Comparison of ENCODE assay signal across 9 cellular contexts in the genomic region with DNA sequence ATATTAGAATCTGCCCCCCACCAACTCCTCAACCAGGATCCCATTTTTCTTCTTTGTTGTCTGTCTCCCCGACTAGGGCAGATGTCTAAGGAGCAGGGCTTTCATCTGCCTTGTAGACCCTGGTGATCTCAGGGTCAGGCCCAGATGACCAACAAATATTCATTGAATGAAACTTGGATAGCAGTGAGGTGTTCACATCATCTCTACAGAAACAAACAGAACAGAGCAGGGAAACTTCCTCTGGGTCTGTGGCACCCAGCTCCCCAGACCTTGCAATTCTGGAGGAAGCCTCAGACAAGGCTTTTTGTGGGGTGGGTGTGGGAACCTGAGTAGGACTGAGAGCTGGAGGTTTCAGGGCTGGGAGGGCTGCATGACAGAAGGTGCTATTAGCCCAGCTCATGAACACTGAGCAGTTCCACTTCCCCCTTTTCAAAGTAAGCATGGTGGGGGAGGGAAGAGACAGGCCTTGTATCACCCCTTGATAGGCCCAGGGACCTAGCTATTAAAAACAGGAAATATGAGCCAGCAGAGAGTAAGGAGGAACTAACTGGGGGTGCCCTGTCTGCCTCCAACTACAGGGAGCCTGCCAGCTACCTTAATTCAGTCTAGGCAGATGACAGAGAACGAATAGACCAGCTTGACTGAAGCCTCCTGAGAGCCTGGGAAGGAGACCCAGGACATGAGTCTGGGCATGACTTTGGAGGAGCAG. TPM values are rescaled to one million over a fixed set of nuclear protein-coding genes. Genes with fewer than 3 reads are reported as not detected.
DNase-seq lines count a peak whose midpoint lies in the region; ATAC-seq and TF ChIP-seq lines count a peak whose summit lies in the region.
"Had no signal": no experiment of that assay in that cellular context is flagged by ENCODE, and none has a peak within 500 bp of the region (broad histone marks: within the 10 kb centered on the region; RNA-seq: fewer than 3 reads in every experiment).

No MANE protein-coding gene starts in this region.

- no peak overlapping the region for H3K27ac ChIP-seq in CD4-positive, alpha-beta T cell (ENCODE audit: low read depth, low read length)
- no peak overlapping the region for H3K27ac ChIP-seq in PC-3 (ENCODE audit: low read length)
- no peak overlapping the region for H3K27ac ChIP-seq in aorta (ENCODE audit: low read depth in 1 of 2, low read length in 2 of 2)

- H3K27ac Mint-ChIP-seq in CD4-positive, alpha-beta T cell, result peak overlapping the region; percentile 32

- H3K36me3 ChIP-seq in PC-3 (ENCODE audit: low read depth, low read length) (no peaks in the 10 kb centered on the region), aorta (ENCODE audit: control insufficient read depth in 1 of 2, insufficient read depth in 2 of 2, low read length in 1 of 2) (no peaks in the 10 kb centered on the region)

- 91 to 92% methylated on average over 2 of the region's 2 CpGs for WGBS in aorta, 2 donors

- no peak overlapping the region for H3K4me2 ChIP-seq in PC-3 (ENCODE audit: low read length)

- H3K4me1 ChIP-seq in PC-3 (ENCODE audit: insufficient read depth, low read length) (peaks cover 13% of the 10 kb centered on the region), aorta (ENCODE audit: control insufficient read depth in 1 of 2, insufficient read depth in 2 of 2, low read length in 2 of 2) (no peaks in the 10 kb centered on the region)

- peak overlapping the region; percentile 52; the same call in 1 of the 2 replicates for H2AFZ ChIP-seq in PC-3 (ENCODE audit: low read length)

- peaks cover 31% of the 10 kb centered on the region for H3K4me1 Mint-ChIP-seq in CD4-positive, alpha-beta T cell (ENCODE audit: low read depth)

- no peaks in the 10 kb centered on the region for H3K9me3 ChIP-seq in CD4-positive, alpha-beta T cell (ENCODE audit: control insufficient read depth, low read length)
- H3K9me3 ChIP-seq in PC-3 (ENCODE audit: low read length) (no peaks in the 10 kb centered on the region), aorta (ENCODE audit: control insufficient read depth, low read length) (no peaks in the 10 kb centered on the region)

- in situ Hi-C loops in GM18951 (cut with MboI; ENCODE audit: low sequenced_read_pairs, unreplicated experiment), result no loop called here

- no peaks in the 10 kb centered on the region for H3K9me3 Mint-ChIP-seq in CD4-positive, alpha-beta T cell

- DNase-seq in CD4-positive, alpha-beta T cell, result peak in 2 of 10 experiments; percentile 12 to 15
- DNase-seq in PC-3, result no peak
- DNase-seq in left cardiac atrium, result no peak
- DNase-seq in aorta, result peak in 1 of 2 donors; percentile 63
- no peak for DNase-seq in NCI-H2107 (lab: John Stamatoyannopoulos, UW)
- no peak for DNase-seq in activated effector memory CD4-positive, alpha-beta T cell treated with Interleukin-2 at 50 U/mL for 16 hours

- no peaks in the 10 kb centered on the region for H4K20me1 ChIP-seq in PC-3 (ENCODE audit: low read length)

- no peaks in the 10 kb centered on the region for H3F3A ChIP-seq in PC-3 (ENCODE audit: low read length, unreplicated experiment)

- H3K9me2 ChIP-seq in PC-3 (replicated peaks; ENCODE audit: low read length), result no peaks in the 10 kb centered on the region

- no TSS peak for BruUV-seq in PC-3 (replicated peaks; lab: Mats Ljungman, UMichigan)

- no peaks in the 10 kb centered on the region for H3K27me3 ChIP-seq in CD4-positive, alpha-beta T cell (ENCODE audit: control insufficient read depth, insufficient read depth, low read length)
- no peaks in the 10 kb centered on the region for H3K27me3 ChIP-seq in PC-3 (ENCODE audit: low read length)
- no peaks in the 10 kb centered on the region for H3K27me3 ChIP-seq in aorta (ENCODE audit: control insufficient read depth in 1 of 2, insufficient read depth in 2 of 2, low read length in 1 of 2)

- peak; percentile 47 for TF ChIP-seq POLR2A in GM18951 (IDR thresholded peaks at IDR 0.05; ENCODE audit: extremely low read depth, insufficient read depth, insufficient read length)

- no peak overlapping the region for H3K9ac ChIP-seq in PC-3 (ENCODE audit: low read length)

- H3K36me3 Mint-ChIP-seq in CD4-positive, alpha-beta T cell (ENCODE audit: low read depth), result no peaks in the 10 kb centered on the region
- H3K36me3 Mint-ChIP-seq: brain had no signal

- peak overlapping the region; percentile 13 for H3K4me3 Mint-ChIP-seq in CD4-positive, alpha-beta T cell
- H3K4me3 Mint-ChIP-seq: brain had no signal

- POLR2A ChIA-PET in CD4-positive, alpha-beta T cell (lab: Charles Lee), result interaction anchor here (1.0 to 2.4 kb wide), 9 partner anchors 23 to 108 kb away, joined by 3 to 20 read pairs (median 5); partner anchors contain the start of gene TOP1
- POLR2A ChIA-PET in PC-3 (lab: Charles Lee; ENCODE audit: unreplicated experiment), result interaction anchor here (0.6 to 0.7 kb wide), 3 partner anchors 14 to 40 kb away, joined by 3 to 6 read pairs (median 3); no protein-coding TSS in a partner anchor

- intact Hi-C loops in CD4-positive, alpha-beta T cell (cut with DNase I, micrococcal nuclease), result loop anchor here (2.0 to 5.0 kb wide), 2 partner anchors 57 to 86 kb away; no protein-coding TSS in a partner anchor
- intact Hi-C loops in PC-3 (cut with micrococcal nuclease), result no loop called here
- intact Hi-C loops in left cardiac atrium (cut with DNase I), result loop anchor here (2.0 to 5.0 kb wide), 3 partner anchors 86 to 106 kb away; no protein-coding TSS in a partner anchor
- intact Hi-C loops in aorta (cut with DNase I), result loop anchor here (2.0 to 5.0 kb wide), 2 partner anchors 86 to 103 kb away; no protein-coding TSS in a partner anchor

- no peaks in the 10 kb centered on the region for H3K27me3 Mint-ChIP-seq in CD4-positive, alpha-beta T cell

- no peak for TF ChIP-seq CTCF in CD4-positive, alpha-beta T cell (IDR thresholded peaks at IDR 0.05)
- TF ChIP-seq CTCF in PC-3 (conservative IDR thresholded peaks at IDR 0.05; ENCODE audit: low read depth, low read length), result no peak

- H3K79me2 ChIP-seq in PC-3 (ENCODE audit: low read length), result no peaks in the 10 kb centered on the region

- peak; percentile 78 for ATAC-seq in CD4-positive, alpha-beta T cell (ENCODE audit: poor library complexity)
- ATAC-seq in HG03025 (IDR thresholded peaks at IDR 0.05; ENCODE audit: low FRiP score, unreplicated experiment) (peak; percentile 89), PC-3 (peak; percentile 4; the same call in 1 of the 2 replicates), left cardiac atrium (peak; percentile 58 to 81), aorta (ENCODE audit: low FRiP score) (peak; percentile 42)

- no peak overlapping the region for H3K4me3 ChIP-seq in PC-3 (ENCODE audit: low read length)
- no peak overlapping the region for H3K4me3 ChIP-seq in aorta (ENCODE audit: low read length in 2 of 2)

- CTCF ChIA-PET in CD4-positive, alpha-beta T cell (lab: Charles Lee), result interaction anchor here (0.7 to 3.2 kb wide), 22 partner anchors 9 to 348 kb away, joined by 3 to 19 read pairs (median 4); partner anchors contain the start of gene ZHX3
- CTCF ChIA-PET in PC-3 (lab: Charles Lee), result interaction anchor here (0.6 to 2.7 kb wide), 19 partner anchors 11 to 191 kb away, joined by 3 to 39 read pairs (median 5); no protein-coding TSS in a partner anchor

RNA-seq across cellular contexts. Expression of gene TOP1, which starts 37.3 kb away (rescaled TPM):
- 10 to 100 TPM; 37.6 to 41.7 TPM for total RNA-seq in CD4-positive, alpha-beta T cell
- total RNA-seq in PC-3 (2014; rRNA removed) (29.1 and 56.8 TPM in 2 replicates), left cardiac atrium (10 to 100 TPM; 26.8 to 30.4 TPM), aorta (10 to 100 TPM; 30.1 to 32.4 TPM)
- polyA plus RNA-seq in aorta, result 10 to 100 TPM; 15.6 to 18.2 TPM

Comparison
In these comparisons a context has a peak if more than half of its experiments do, and no peak if none do; other contexts are left out.
1. ATAC-seq: peak in every context shown above with its lines; median percentile 89 in HG03025; 78 in CD4-positive, alpha-beta T cell; 70 in left cardiac atrium; 42 in aorta; 4 in PC-3.